ENCODE assay signal across 8 cellular contexts in the genomic region with DNA sequence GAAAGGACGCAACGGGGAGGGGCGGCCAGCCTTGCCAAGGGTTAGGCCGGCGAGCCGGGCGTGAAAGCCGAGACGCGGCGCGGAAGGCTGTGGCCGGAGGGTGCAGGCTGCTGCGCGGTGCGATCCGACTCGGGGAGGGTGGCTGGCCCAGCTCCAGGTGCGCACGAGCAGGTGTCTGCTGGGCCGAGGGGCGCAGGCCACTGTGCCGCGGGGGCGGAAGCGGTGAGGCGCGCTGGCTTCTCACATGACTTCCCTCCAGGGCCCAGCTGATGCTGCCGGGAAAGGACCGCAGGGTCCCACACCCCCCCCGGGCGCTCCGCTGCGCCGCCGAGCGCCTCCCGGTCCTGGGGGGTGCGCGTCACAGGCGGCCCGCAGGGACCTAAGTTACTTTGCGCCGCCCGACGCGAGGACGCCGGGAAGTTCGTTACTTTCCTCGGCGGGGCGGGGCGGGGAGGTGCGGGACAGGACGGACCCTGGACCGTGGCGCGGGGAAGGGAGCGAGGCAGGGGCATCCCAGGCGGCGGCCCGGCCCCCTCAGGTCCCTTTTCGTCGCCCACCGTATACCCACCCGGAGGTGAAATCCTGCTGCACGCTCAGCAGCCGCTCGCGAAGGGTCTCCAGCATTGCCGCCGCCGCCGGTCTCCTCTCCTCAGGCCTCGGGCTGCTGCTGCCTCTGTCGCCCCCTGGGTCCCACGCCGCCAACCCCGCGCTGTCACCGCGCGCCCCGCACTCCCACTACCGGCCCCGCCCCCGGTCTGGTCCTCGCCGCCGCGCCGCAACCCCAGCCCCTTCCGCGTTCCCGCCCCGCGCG. TPM values are rescaled to one million over a fixed set of nuclear protein-coding genes. Genes with fewer than 3 reads are reported as not detected.
A peak's percentile ranks its signal among the peaks of the same experiment; 100 is the strongest.
DNase-seq lines count a peak whose midpoint lies in the region; ATAC-seq and TF ChIP-seq lines count a peak whose summit lies in the region.

A gene with protein sequence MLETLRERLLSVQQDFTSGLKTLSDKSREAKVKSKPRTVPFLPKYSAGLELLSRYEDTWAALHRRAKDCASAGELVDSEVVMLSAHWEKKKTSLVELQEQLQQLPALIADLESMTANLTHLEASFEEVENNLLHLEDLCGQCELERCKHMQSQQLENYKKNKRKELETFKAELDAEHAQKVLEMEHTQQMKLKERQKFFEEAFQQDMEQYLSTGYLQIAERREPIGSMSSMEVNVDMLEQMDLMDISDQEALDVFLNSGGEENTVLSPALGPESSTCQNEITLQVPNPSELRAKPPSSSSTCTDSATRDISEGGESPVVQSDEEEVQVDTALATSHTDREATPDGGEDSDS (minus strand): TSS at position 783 of the 811 bp plus-strand sequence. CDS start 159 bp downstream, at position 624.

- H4K20me1 ChIP-seq in GM23338 (replicated peaks; ENCODE audit: insufficient read depth), result peaks cover 4% of the 10 kb centered on the region; the same call in 1 of the 2 replicates

- H3K4me1 Mint-ChIP-seq in GM23338, result peaks cover 17% of the 10 kb centered on the region

- ATAC-seq in GM23338, result peak; percentile 85
- peak; percentile 97 for ATAC-seq in left ventricle myocardium superior

- H3K36me3 ChIP-seq in GM06990 (ENCODE audit: control insufficient read depth, insufficient read depth, low read length) (peaks cover 1% of the 10 kb centered on the region), GM23338 (ENCODE audit: insufficient read depth) (0 out of 2 replicates have a peak, but pooled peaks cover 6% of the 10 kb centered on the region), adipocyte (ENCODE audit: control insufficient read depth, insufficient read depth, low read length, severe bottlenecking) (no peaks in the 10 kb centered on the region), uterus (no peaks in the 10 kb centered on the region)

- H3K9me2 ChIP-seq in GM23338 (ENCODE audit: insufficient read depth), result no peaks in the 10 kb centered on the region

- no peak within 1 kb of the TSS for H3K27ac Mint-ChIP-seq in GM23338

- TF ChIP-seq POLR2A in uterus (IDR thresholded peaks at IDR 0.05), result peak in 1 of 2 donors; percentile 66

- H3K9me3 ChIP-seq in adipocyte (ENCODE audit: control insufficient read depth, low read length), result no peaks in the 10 kb centered on the region
- no peaks in the 10 kb centered on the region for H3K9me3 ChIP-seq in uterus

- peak within 1 kb of the TSS; percentile 87 for H3K4me3 ChIP-seq in GM06990 (replicated peaks; ENCODE audit: low read depth, low read length)
- H3K4me3 ChIP-seq in GM23338, result peak within 1 kb of the TSS; percentile 86
- peak within 1 kb of the TSS; percentile 94 for H3K4me3 ChIP-seq in adipocyte (ENCODE audit: low read length)
- peak within 1 kb of the TSS; percentile 78 to 88 for H3K4me3 ChIP-seq in uterus

- peaks cover 14% of the 10 kb centered on the region for H3K4me1 ChIP-seq in GM23338 (ENCODE audit: insufficient read depth)
- H3K4me1 ChIP-seq in adipocyte (ENCODE audit: control insufficient read depth, insufficient read depth, low read length), result peaks cover 9% of the 10 kb centered on the region
- H3K4me1 ChIP-seq in uterus, result peaks cover 0 to 4% of the 10 kb centered on the region in 2 donors

- peak within 1 kb of the TSS; percentile 77 for H3K4me3 Mint-ChIP-seq in GM23338

- peaks cover 12% of the 10 kb centered on the region for H3K27me3 Mint-ChIP-seq in GM23338 (ENCODE audit: insufficient read depth, low read depth, poor library complexity)

- TF ChIP-seq CTCF in GM06990 (IDR thresholded peaks at IDR 0.05; ENCODE audit: insufficient read depth, low read length, poor library complexity, severe bottlenecking) (no peak), GM23338 (conservative IDR thresholded peaks at IDR 0.05; ENCODE audit: low read depth in 2 of 2) (no peak), uterus (IDR thresholded peaks at IDR 0.05) (no peak)

- no peaks in the 10 kb centered on the region for H3K9me3 Mint-ChIP-seq in GM23338

- peaks cover 10% of the 10 kb centered on the region; the same call in 1 of the 2 replicates for H3F3A ChIP-seq in GM23338 (replicated peaks; ENCODE audit: low read depth)

- H3K36me3 Mint-ChIP-seq in GM23338 (ENCODE audit: low read depth), result peaks cover 2% of the 10 kb centered on the region; the same call in 1 of the 3 replicates

- H2AFZ ChIP-seq in GM23338, result peak within 1 kb of the TSS; percentile 92

- H3K27me3 ChIP-seq in GM06990 (replicated peaks; ENCODE audit: control insufficient read depth, insufficient read depth, low read length) (no peaks in the 10 kb centered on the region), GM23338 (ENCODE audit: insufficient read depth) (peaks cover 24% of the 10 kb centered on the region), adipocyte (replicated peaks; ENCODE audit: control insufficient read depth, insufficient read depth, low read length) (no peaks in the 10 kb centered on the region), uterus (no peaks in the 10 kb centered on the region)

- DNase-seq in GM06990 (ENCODE audit: extremely low read depth, insufficient read length) (peak; percentile 91), GM23338 (ENCODE audit: low spot score) (peak; percentile 80), Kasumi-1 (lab: John Stamatoyannopoulos, UW) (peak; percentile 48 to 64), T-helper 1 cell (peak; percentile 65 to 81 (median 75)), adipocyte (ENCODE audit: low read depth) (peak; percentile 93), left ventricle myocardium superior (peak; percentile 93), pulmonary artery endothelial cell (ENCODE audit: low read depth, low spot score) (no peak), uterus (peak; percentile 73 to 85)

- peak within 1 kb of the TSS; percentile 85 for H3K4me2 ChIP-seq in GM23338

- H3K27ac ChIP-seq in GM23338 (ENCODE audit: low read depth) (peak within 1 kb of the TSS; percentile 2; the same call in 1 of the 2 replicates), uterus (peak within 1 kb of the TSS; percentile 69 to 81)

- peaks cover 12% of the 10 kb centered on the region; the same call in 1 of the 2 replicates for H3K79me2 ChIP-seq in GM23338 (replicated peaks; ENCODE audit: insufficient read depth)

- intact Hi-C loops in left ventricle myocardium superior (cut with micrococcal nuclease), result no loop called here
- intact Hi-C loops in uterus (cut with DNase I; ENCODE audit: low total_unique reads), result no loop called here

- H3K9ac ChIP-seq in adipocyte (ENCODE audit: low read length), result peak within 1 kb of the TSS; percentile 87

TF ChIP-seq in GM23338, 12 proteins besides CTCF, POLR2A, EP300 and RAD21:
- peak; percentile 15; the same call in 1 of the 2 replicates for TF ChIP-seq POLR2AphosphoS5 (IDR thresholded peaks at IDR 0.05; ENCODE audit: low read depth)
- TF ChIP-seq ZNF331 (CRISPR knock-in tag; IDR thresholded peaks at IDR 0.05; ENCODE audit: low read depth), result no peak

RNA-seq across cellular contexts. Expression of the gene that starts here (rescaled TPM):
- total RNA-seq in GM23338 (2014; rRNA removed; shearing (Covaris generic)), result 12.1 and 13.6 TPM in 2 replicates
- polyA plus RNA-seq in GM23338 (2016; fragmentation: Nextera tagmentation; extraction: Ambion mirVana), result 18.7 and 20.1 TPM in 2 replicates
- total RNA-seq in left ventricle myocardium superior (27.0 TPM), pulmonary artery endothelial cell (11.0 and 11.8 TPM in 2 replicates), uterus (10 to 100 TPM in 1 of 4 donors, 1 to 10 TPM in 2, not detected in 1; 1.8 to 19.8 (median 9.0) TPM)
